In genomic region chr1:27360159-27361043, GRCh38 we compare ENCODE assay signal across 9 cellular contexts. TPM values are rescaled to one million over a fixed set of nuclear protein-coding genes. Genes with fewer than 3 reads are reported as not detected.
A peak's percentile ranks its signal among the peaks of the same experiment; 100 is the strongest.
DNase-seq lines count a peak whose midpoint lies in the region; ATAC-seq and TF ChIP-seq lines count a peak whose summit lies in the region.
"Had no signal": no experiment of that assay in that cellular context is flagged by ENCODE, and none has a peak within 500 bp of the region (broad histone marks: within the 10 kb centered on the region; RNA-seq: fewer than 3 reads in every experiment).

No MANE protein-coding gene starts in this region.

- no peaks in the 10 kb centered on the region for H3K9me3 ChIP-seq in right atrium auricular region
- H3K9me3 ChIP-seq in stomach smooth muscle (ENCODE audit: control insufficient read depth in 2 of 2, low read length in 2 of 2) = no peaks in the 10 kb centered on the region

- H3K4me3 ChIP-seq in right atrium auricular region (peak overlapping the region; percentile 1 to 35), stomach smooth muscle (ENCODE audit: low read length in 2 of 2) (peak overlapping the region; percentile 18 to 55)

- peak; percentile 51 to 53 for DNase-seq in activated CD4-positive, alpha-beta T cell treated with anti-CD3 and anti-CD28 coated beads, Interleukin-2, amount 50 U/mL, for 48 hours
- DNase-seq in right atrium auricular region (ENCODE audit: low spot score) (no peak), DMS79 treated with DMSO at 0.1 percent for 48 hours (lab: John Stamatoyannopoulos, UW) (no peak), COR-L47 (lab: John Stamatoyannopoulos, UW) (no peak)
- DNase-seq: foreskin fibroblast, HCEC 1CT had no signal

- no peak for ATAC-seq in GM21423 (IDR thresholded peaks at IDR 0.05; ENCODE audit: unreplicated experiment)

- H3K4me1 ChIP-seq in right atrium auricular region = peaks cover 0 to 28% of the 10 kb centered on the region in 2 donors
- peaks cover 22% of the 10 kb centered on the region for H3K4me1 ChIP-seq in stomach smooth muscle (ENCODE audit: control insufficient read depth, insufficient read depth, low read length)

- H3K27me3 ChIP-seq in right atrium auricular region = no peaks in the 10 kb centered on the region
- H3K27me3 ChIP-seq in stomach smooth muscle (ENCODE audit: control insufficient read depth in 1 of 2, insufficient read depth in 2 of 2, low read length in 2 of 2) = no peaks in the 10 kb centered on the region

- H3K36me3 ChIP-seq in right atrium auricular region (peaks cover 92% of the 10 kb centered on the region), stomach smooth muscle (ENCODE audit: control insufficient read depth in 2 of 2, insufficient read depth in 2 of 2, low read length in 2 of 2) (peaks cover 21 to 48% of the 10 kb centered on the region in 2 donors)

- H3K9ac ChIP-seq in stomach smooth muscle (ENCODE audit: low read length in 2 of 2) = peak overlapping the region in 1 of 2 donors; percentile 40

- H3K27ac ChIP-seq in right atrium auricular region = peak overlapping the region in 1 of 2 donors; percentile 41
- no peak overlapping the region for H3K27ac ChIP-seq in stomach smooth muscle (ENCODE audit: low read length)

- no peak for TF ChIP-seq CTCF in right atrium auricular region (IDR thresholded peaks at IDR 0.05)

RNA-seq across cellular contexts. Expression of gene MAP3K6, which starts 6.4 kb away (rescaled TPM):
- total RNA-seq in right atrium auricular region = 10 to 100 TPM; 31.3 to 42.1 TPM

RNA-seq across cellular contexts. Expression of gene FCN3, which starts 14.2 kb away (rescaled TPM):
- total RNA-seq in right atrium auricular region = 10 to 100 TPM; 21.1 to 36.6 TPM
- total RNA-seq: SK-MEL-5 had no signal

RNA-seq across cellular contexts. Expression of gene SYTL1, which starts 18.6 kb away (rescaled TPM):
- 1 to 10 TPM; 1.3 to 1.8 TPM for total RNA-seq in right atrium auricular region
- total RNA-seq: SK-MEL-5 had no signal

RNA-seq across cellular contexts. Expression of gene CD164L2, which starts 22.7 kb away (rescaled TPM):
- total RNA-seq in right atrium auricular region = not detected
- total RNA-seq: SK-MEL-5 had no signal

RNA-seq across cellular contexts. Expression of gene GPR3, which starts 32.0 kb away (rescaled TPM):
- 1 to 10 TPM; 2.9 to 4.4 TPM for total RNA-seq in right atrium auricular region

Comparison
In these comparisons a context has a peak if more than half of its experiments do, and no peak if none do; other contexts are left out.
1. DNase-seq: peak in activated CD4-positive, alpha-beta T cell treated with anti-CD3 and anti-CD28 coated beads, Interleukin-2, amount 50 U/mL, for 48 hours (2 of 2); none in right atrium auricular region (single experiment), DMS79 treated with DMSO at 0.1 percent for 48 hours (single experiment) and COR-L47 (single experiment).